34 cellular contexts compared by ENCODE assay signal in the genomic region with DNA sequence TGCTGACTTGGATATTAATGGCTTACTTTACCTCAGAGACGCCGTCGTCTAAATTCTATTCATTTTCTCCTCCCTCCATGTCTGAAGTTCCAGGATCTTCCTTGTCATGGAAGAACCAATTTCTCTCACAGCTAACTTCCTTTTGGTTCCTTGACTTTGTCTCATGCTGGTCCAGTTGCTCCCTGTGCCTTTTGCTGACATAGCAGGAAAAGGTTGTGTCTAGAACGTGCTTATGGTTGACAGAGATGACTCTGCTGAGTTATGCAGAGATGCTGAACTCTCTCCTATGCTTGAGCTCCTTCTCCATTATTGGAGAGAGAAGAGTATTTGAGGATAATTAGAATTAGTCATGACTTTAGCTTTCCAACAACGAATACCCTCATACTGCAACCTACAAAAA.
DNase-seq lines count a peak whose midpoint lies in the region; ATAC-seq, FAIRE-seq and TF ChIP-seq lines count a peak whose summit lies in the region.
"Had no signal": no experiment of that assay in that cellular context is flagged by ENCODE, and none has a peak within 500 bp of the region (broad histone marks: within the 10 kb centered on the region; RNA-seq: fewer than 3 reads in every experiment).

No MANE protein-coding gene starts in this region.

- H3K23ac ChIP-seq in IMR-90 (ENCODE audit: low read depth, low read length), result no peak overlapping the region

- H3K9me3 Mint-ChIP-seq in natural killer cell, result peaks cover 10 to 21% of the 10 kb centered on the region in 2 donors

- TF ChIP-seq EP300 in HepG2 (IDR thresholded peaks at IDR 0.05; ENCODE audit: low read depth in 2 of 2, low read length in 2 of 2) (no peak), HepG2 (CRISPR knock-in tag; IDR thresholded peaks at IDR 0.05; ENCODE audit: borderline replicate concordance) (no peak), A549 (IDR thresholded peaks at IDR 0.05) (no peak)

- TF ChIP-seq RAD21 in HepG2 (CRISPR knock-in tag; IDR thresholded peaks at IDR 0.05) (no peak), A549 (conservative IDR thresholded peaks at IDR 0.05 in 1 of 2, IDR thresholded peaks at IDR 0.05 in 1 of 2) (no peak), IMR-90 (IDR thresholded peaks at IDR 0.05; ENCODE audit: low read length) (no peak)

- intact Hi-C loops in HepG2 (cut with micrococcal nuclease; ENCODE audit: unreplicated experiment), result no loop called here
- intact Hi-C loops in right lobe of liver (cut with DNase I), result no loop called here
- intact Hi-C loops in IMR-90 (cut with micrococcal nuclease), result no loop called here
- intact Hi-C loops in natural killer cell (cut with micrococcal nuclease), result no loop called here

- no peaks in the 10 kb centered on the region for H3K9me1 ChIP-seq in IMR-90 (ENCODE audit: insufficient read depth, low read length)

- H2BK5ac ChIP-seq in IMR-90 (ENCODE audit: low read depth, low read length, poor library complexity, severe bottlenecking), result no peak overlapping the region

- no peak overlapping the region for H2AK5ac ChIP-seq in IMR-90 (ENCODE audit: low read depth, low read length)

- H3K9me3 ChIP-seq in HepG2 (ENCODE audit: low read length) (peaks cover 73% of the 10 kb centered on the region), right lobe of liver (no peaks in the 10 kb centered on the region), A549 (no peaks in the 10 kb centered on the region), IMR-90 (ENCODE audit: control insufficient read depth, insufficient read depth, low read length) (0 out of 2 replicates have a peak, but pooled peaks cover 2% of the 10 kb centered on the region)
- H3K9me3 ChIP-seq: BE2C; BLaER1; BLaER1 treated with 17β-estradiol and CSF1 and Interleukin-3, amounts not matched to agents 10 nM and 100 nM; Caco-2 had no signal

- dilution Hi-C loops in IMR-90 (cut with HindIII; ENCODE audit: low sequenced_read_pairs, unreplicated experiment), result no loop called here

- H4K5ac ChIP-seq in IMR-90 (ENCODE audit: low read depth, low read length), result no peak overlapping the region

- ATAC-seq in HepG2 (no peak), right lobe of liver (no peak), A549 (no peak), IMR-90 (ENCODE audit: low read depth) (no peak), HG03095 (IDR thresholded peaks at IDR 0.05; ENCODE audit: unreplicated experiment) (no peak), natural killer cell (no peak)
- ATAC-seq: CD8-positive, alpha-beta T cell had no signal

- CTCF ChIA-PET in HepG2 (lab: Yijun Ruan, JAX; ENCODE audit: low intra/inter-chr PET ratio, low total read pairs) (no interaction called here), A549 (lab: Yijun Ruan, JAX) (no interaction called here), IMR-90 (lab: Yijun Ruan, JAX) (interaction anchor here (0.5 kb wide), 1 partner anchor 636 kb away, joined by 4 read pairs; no protein-coding TSS in a partner anchor)

- no peaks in the 10 kb centered on the region for H3K27me3 ChIP-seq in HepG2 (ENCODE audit: control insufficient read depth in 1 of 2, insufficient read depth in 2 of 2, low read length in 2 of 2)
- H3K27me3 ChIP-seq in right lobe of liver, result no peaks in the 10 kb centered on the region
- no peaks in the 10 kb centered on the region for H3K27me3 ChIP-seq in IMR-90 (ENCODE audit: control insufficient read depth, insufficient read depth, low read length)
- H3K27me3 ChIP-seq: BE2C; BLaER1; BLaER1 treated with 17β-estradiol and CSF1 and Interleukin-3, amounts not matched to agents 10 nM and 100 nM had no signal

- no peak overlapping the region for H3K4ac ChIP-seq in IMR-90 (ENCODE audit: low read depth, low read length)

- H3K4me3 Mint-ChIP-seq in natural killer cell, result no peak overlapping the region
- H3K4me3 Mint-ChIP-seq: B cell; CD14-positive monocyte; CD4-positive, alpha-beta memory T cell; CD4-positive, alpha-beta T cell; CD4-positive, CD25-positive, alpha-beta regulatory T cell; CD8-positive, alpha-beta memory T cell; CD8-positive, alpha-beta T cell had no signal

- no peak overlapping the region for H4K91ac ChIP-seq in IMR-90 (ENCODE audit: insufficient read depth, low read depth, low read length)

- TF ChIP-seq POLR2A in HepG2 (IDR thresholded peaks at IDR 0.05; ENCODE audit: insufficient read depth in 1 of 2, low read depth in 2 of 2, low read length in 2 of 2) (no peak), right lobe of liver (IDR thresholded peaks at IDR 0.05) (no peak), A549 (IDR thresholded peaks at IDR 0.05; ENCODE audit: low read length) (no peak), IMR-90 (IDR thresholded peaks at IDR 0.05; ENCODE audit: low read depth, low read length) (no peak)

- H4K8ac ChIP-seq in IMR-90 (ENCODE audit: low read depth in 2 of 2, low read length in 2 of 2), result no peak overlapping the region

- H3K27me3 Mint-ChIP-seq in natural killer cell (ENCODE audit: low read depth in 2 of 2), result no peaks in the 10 kb centered on the region
- H3K27me3 Mint-ChIP-seq: B cell; CD4-positive, alpha-beta memory T cell; CD4-positive, alpha-beta T cell; CD4-positive, CD25-positive, alpha-beta regulatory T cell; CD8-positive, alpha-beta memory T cell had no signal

- BruUV-seq in HepG2 (replicated peaks; lab: Mats Ljungman, UMichigan), result no TSS peak
- no TSS peak for BruUV-seq in IMR-90 (replicated peaks; lab: Mats Ljungman, UMichigan)

- H3K18ac ChIP-seq in IMR-90 (ENCODE audit: low read depth, low read length), result no peak overlapping the region

- no peaks in the 10 kb centered on the region for H3K36me3 ChIP-seq in HepG2 (replicated peaks in 1 of 2; ENCODE audit: control insufficient read depth in 1 of 2, insufficient read depth in 2 of 2, low read length in 2 of 2)
- H3K36me3 ChIP-seq in right lobe of liver, result no peaks in the 10 kb centered on the region
- H3K36me3 ChIP-seq in IMR-90 (ENCODE audit: control insufficient read depth, insufficient read depth, low read length), result no peaks in the 10 kb centered on the region
- H3K36me3 ChIP-seq: BE2C; BLaER1; BLaER1 treated with 17β-estradiol and CSF1 and Interleukin-3, amounts not matched to agents 10 nM and 100 nM had no signal

- no peak overlapping the region for H3K14ac ChIP-seq in IMR-90 (replicated peaks; ENCODE audit: low read depth, low read length)

- no peaks in the 10 kb centered on the region for H4K20me1 ChIP-seq in HepG2 (ENCODE audit: insufficient read depth, low read length)
- no peaks in the 10 kb centered on the region for H4K20me1 ChIP-seq in IMR-90 (ENCODE audit: insufficient read depth, low read length)
- H4K20me1 ChIP-seq: BLaER1; BLaER1 treated with 17β-estradiol and CSF1 and Interleukin-3, amounts not matched to agents 10 nM and 100 nM had no signal

- FAIRE-seq in HepG2 (lab: Jason Lieb, UNC), result no peak
- no peak for FAIRE-seq in A549 (lab: Jason Lieb, UNC)
- FAIRE-seq: A204.1, D721Med had no signal

- no peak overlapping the region for H3K27ac Mint-ChIP-seq in natural killer cell
- H3K27ac Mint-ChIP-seq: B cell; CD14-positive monocyte; CD4-positive, alpha-beta memory T cell; CD4-positive, alpha-beta T cell; CD4-positive, CD25-positive, alpha-beta regulatory T cell; CD8-positive, alpha-beta memory T cell; CD8-positive, alpha-beta T cell had no signal

- H3K4me1 Mint-ChIP-seq in natural killer cell, result no peaks in the 10 kb centered on the region
- H3K4me1 Mint-ChIP-seq: B cell; CD4-positive, alpha-beta memory T cell; CD4-positive, CD25-positive, alpha-beta regulatory T cell; CD8-positive, alpha-beta memory T cell had no signal

- H3K36me3 Mint-ChIP-seq in natural killer cell, result peaks cover 6% of the 10 kb centered on the region
- H3K36me3 Mint-ChIP-seq: CD14-positive monocyte; CD4-positive, alpha-beta memory T cell; CD4-positive, CD25-positive, alpha-beta regulatory T cell; CD8-positive, alpha-beta T cell had no signal

- H3K27ac ChIP-seq in HepG2 (ENCODE audit: extremely low read length, insufficient read depth, low read length) (no peak overlapping the region), right lobe of liver (no peak overlapping the region), A549 (no peak overlapping the region), IMR-90 (ENCODE audit: insufficient read depth, low read length) (no peak overlapping the region)
- H3K27ac ChIP-seq: 22Rv1; BLaER1; BLaER1 treated with 17β-estradiol and CSF1 and Interleukin-3, amounts not matched to agents 10 nM and 100 nM; C4-2B had no signal

- H3K4me3 ChIP-seq in HepG2 (replicated peaks in 1 of 3; ENCODE audit: insufficient read depth in 1 of 3, low read depth in 2 of 3, low read length in 3 of 3) (no peak overlapping the region), right lobe of liver (no peak overlapping the region), A549 (no peak overlapping the region), IMR-90 (ENCODE audit: insufficient read depth, low read depth, low read length) (no peak overlapping the region)
- H3K4me3 ChIP-seq: BLaER1; BLaER1 treated with 17β-estradiol and CSF1 and Interleukin-3, amounts not matched to agents 10 nM and 100 nM had no signal

- no peak overlapping the region for H3K56ac ChIP-seq in IMR-90 (ENCODE audit: extremely low read depth, insufficient read depth, low read length)

- 0% methylated on average over 5 of the region's 5 CpGs for WGBS in HepG2 (ENCODE audit: low lambda C conversion rate)
- WGBS in right lobe of liver (ENCODE audit: insufficient coverage, low coverage, low lambda C conversion rate, missing lambda C conversion rate), result 76% methylated on average over 5 of the region's 5 CpGs
- WGBS in A549 (ENCODE audit: missing lambda C conversion rate), result 38% methylated on average over 5 of the region's 5 CpGs
- WGBS in IMR-90 (ENCODE audit: extremely low coverage in 2 of 2, insufficient read length in 1 of 2), 2 experiments, result 100% methylated on average over 3 of the region's 5 CpGs; no CpG with 5 or more reads in 1 of the 2 experiments

- TF ChIP-seq CTCF in HepG2 (CRISPR knock-in tag; IDR thresholded peaks at IDR 0.05) (no peak), right lobe of liver (IDR thresholded peaks at IDR 0.05) (no peak), A549 (IDR thresholded peaks at IDR 0.05) (no peak), IMR-90 (conservative IDR thresholded peaks at IDR 0.05; ENCODE audit: low read depth, low read length) (no peak), natural killer cell (IDR thresholded peaks at IDR 0.05) (no peak)

- H2BK15ac ChIP-seq in IMR-90 (ENCODE audit: low read depth, low read length), result no peak overlapping the region

- no peaks in the 10 kb centered on the region for H3K79me1 ChIP-seq in IMR-90 (ENCODE audit: low read depth in 1 of 2, low read length in 2 of 2)

- no peak overlapping the region for H3K4me2 ChIP-seq in HepG2 (ENCODE audit: low read depth, low read length)
- no peak overlapping the region for H3K4me2 ChIP-seq in A549
- H3K4me2 ChIP-seq in IMR-90 (ENCODE audit: low read depth, low read length), result no peak overlapping the region
- H3K4me2 ChIP-seq: BLaER1; BLaER1 treated with 17β-estradiol and CSF1 and Interleukin-3, amounts not matched to agents 10 nM and 100 nM had no signal

- no peak overlapping the region for H2BK120ac ChIP-seq in IMR-90 (ENCODE audit: low read depth, low read length)

- H2BK20ac ChIP-seq in IMR-90 (ENCODE audit: low read depth, low read length), result no peak overlapping the region

- POLR2A ChIA-PET in HepG2 (lab: Yijun Ruan, JAX), result no interaction called here
- POLR2A ChIA-PET in A549 (lab: Yijun Ruan, JAX), result no interaction called here
- POLR2A ChIA-PET in IMR-90 (lab: Charles Lee; ENCODE audit: unreplicated experiment), result no interaction called here

- no peaks in the 10 kb centered on the region for H3K79me2 ChIP-seq in HepG2 (ENCODE audit: insufficient read depth, low read length)

- H3K9ac ChIP-seq in HepG2 (ENCODE audit: insufficient read depth, low read depth, low read length) (no peak overlapping the region), IMR-90 (ENCODE audit: low read depth, low read length) (no peak overlapping the region)
- H3K9ac ChIP-seq: BLaER1; BLaER1 treated with 17β-estradiol and CSF1 and Interleukin-3, amounts not matched to agents 10 nM and 100 nM had no signal

- H3K4me1 ChIP-seq in HepG2 (ENCODE audit: insufficient read depth, low read length) (no peaks in the 10 kb centered on the region), right lobe of liver (no peaks in the 10 kb centered on the region), A549 (no peaks in the 10 kb centered on the region), IMR-90 (ENCODE audit: control insufficient read depth, insufficient read depth, low read length) (no peaks in the 10 kb centered on the region)
- H3K4me1 ChIP-seq: BE2C; BLaER1; BLaER1 treated with 17β-estradiol and CSF1 and Interleukin-3, amounts not matched to agents 10 nM and 100 nM; Caco-2 had no signal

- H2AFZ ChIP-seq in HepG2 (ENCODE audit: low read length), result no peak overlapping the region
- no peak overlapping the region for H2AFZ ChIP-seq in IMR-90 (replicated peaks; ENCODE audit: low read length, poor library complexity)

- no peak overlapping the region for H2AK9ac ChIP-seq in IMR-90 (replicated peaks; ENCODE audit: low read depth, low read length, poor library complexity)

- in situ Hi-C loops in HepG2 (cut with HindIII; ENCODE audit: extremely low pct_ligation_motif_present, low pct_unique_long_range_greater_than_20kb), result no loop called here
- in situ Hi-C loops in IMR-90 (cut with MboI; ENCODE audit: low sequenced_read_pairs), result no loop called here

- DNase-seq in HepG2 (ENCODE audit: low spot score) (no peak), right lobe of liver (no peak), A549 (ENCODE audit: low read depth in 1 of 2, low spot score in 1 of 2) (no peak), IMR-90 (no peak), natural killer cell (no peak)
- DNase-seq: 8988T; ACHN; AML-193; BE2C; C1 segment of cervical spinal cord; Caco-2; Calu3; CD4-positive, alpha-beta memory T cell; CD4-positive, alpha-beta T cell; CD4-positive, CD25-positive, alpha-beta regulatory T cell; CD8-positive, alpha-beta memory T cell; CD8-positive, alpha-beta T cell; COR-L47; DMS 273 treated with DMSO at 0.1 percent for 48 hours; DMS153; DMS53; DMS79; DMS79 treated with DMSO at 0.1 percent for 48 hours; DND-41; EL had no signal

Comparison
In these comparisons a context has a peak if more than half of its experiments do, and no peak if none do; other contexts are left out.
1. Of the 38 proteins assayed by ChIP-seq in both HepG2 and A549: peak only in HepG2: none; only in A549: none; in both: MAFK; in neither: 37.